In genomic region chr2:226970362-226970761, GRCh38 we compare ENCODE assay signal across 11 cellular contexts.
DNase-seq lines count a peak whose midpoint lies in the region; ATAC-seq, FAIRE-seq and TF ChIP-seq lines count a peak whose summit lies in the region.
"Had no signal": no experiment of that assay in that cellular context is flagged by ENCODE, and none has a peak within 500 bp of the region (broad histone marks: within the 10 kb centered on the region; RNA-seq: fewer than 3 reads in every experiment).

No MANE protein-coding gene starts in this region.

- H3K27ac ChIP-seq in ascending aorta = peak overlapping the region; percentile 72 to 80
- no peak overlapping the region for H3K27ac ChIP-seq in kidney (ENCODE audit: low read depth in 2 of 2, low read length in 2 of 2)

- H3K9me3 ChIP-seq in ascending aorta (no peaks in the 10 kb centered on the region), kidney (ENCODE audit: control insufficient read depth in 1 of 2, low read length in 2 of 2) (peaks cover 0 to 4% of the 10 kb centered on the region in 2 donors)

- ATAC-seq in GM19372 (IDR thresholded peaks at IDR 0.05; ENCODE audit: low read depth, unreplicated experiment) (peak; percentile 60), HG03060 (IDR thresholded peaks at IDR 0.05; ENCODE audit: low read depth, unreplicated experiment) (peak; percentile 31), esophagus mucosa (no peak)
- ATAC-seq: Right ventricle myocardium inferior had no signal

- H3K36me3 ChIP-seq in ascending aorta (no peaks in the 10 kb centered on the region), kidney (ENCODE audit: control insufficient read depth in 1 of 2, insufficient read depth in 2 of 2, low read length in 2 of 2) (no peaks in the 10 kb centered on the region)

- TF ChIP-seq CTCF in ascending aorta (IDR thresholded peaks at IDR 0.05) = no peak
- TF ChIP-seq CTCF in kidney (IDR thresholded peaks at IDR 0.05; ENCODE audit: borderline replicate concordance, extremely low read depth, insufficient read depth) = no peak

- DNase-seq in EL (peak; percentile 7), ascending aorta (ENCODE audit: low spot score in 2 of 2) (no peak), kidney (no peak), foreskin melanocyte (no peak), epidermal melanocyte (ENCODE audit: insufficient read length, low spot score) (no peak)
- DNase-seq: activated T-cell treated with anti-CD3 and anti-CD28 coated beads, Interleukin-2, amount 50 U/mL, for 48 hours had no signal

- intact Hi-C loops in ascending aorta (cut with DNase I) = loop anchor here (5.0 to 10.0 kb wide), 2 partner anchors 133 to 306 kb away; partner anchors contain the start of gene RHBDD1
- intact Hi-C loops in kidney (cut with DNase I) = no loop called here

- H3K4me1 ChIP-seq in ascending aorta (peaks cover 3 to 15% of the 10 kb centered on the region in 2 donors), kidney (ENCODE audit: control insufficient read depth in 1 of 2, insufficient read depth in 1 of 2, low read depth in 1 of 2, low read length in 2 of 2) (no peaks in the 10 kb centered on the region)

- no peaks in the 10 kb centered on the region for H3K27me3 ChIP-seq in ascending aorta

- FAIRE-seq in kidney (lab: Jason Lieb, UNC) = no peak
- FAIRE-seq: H1 had no signal

- H3K4me3 ChIP-seq in ascending aorta = peak overlapping the region; percentile 23 to 47
- no peak overlapping the region for H3K4me3 ChIP-seq in kidney (ENCODE audit: low read length in 2 of 2)

- H3K9ac ChIP-seq in kidney (ENCODE audit: low read length in 2 of 2) = no peak overlapping the region

Comparison
In these comparisons a context has a peak if more than half of its experiments do, and no peak if none do; other contexts are left out.
1. H3K27ac ChIP-seq: peak in ascending aorta (2 of 2); none in kidney (0 of 2).
2. H3K4me3 ChIP-seq: peak in ascending aorta (2 of 2); none in kidney (0 of 2).